8 cellular contexts compared by ENCODE assay signal in genomic region chr11:11841121-11841604, GRCh38. TPM values are rescaled to one million over a fixed set of nuclear protein-coding genes. Genes with fewer than 3 reads are reported as not detected.
DNase-seq lines count a peak whose midpoint lies in the region; ATAC-seq and TF ChIP-seq lines count a peak whose summit lies in the region.

No MANE protein-coding gene starts in this region.

- H3K4me1 ChIP-seq in Peyer's patch (peaks cover 0 to 23% (median 4%) of the 10 kb centered on the region in 4 donors), esophagus (ENCODE audit: control insufficient read depth in 2 of 2, insufficient read depth in 2 of 2, low read length in 1 of 2) (peaks cover 0 to 2% of the 10 kb centered on the region in 2 donors), mucosa of stomach (ENCODE audit: control insufficient read depth, insufficient read depth, low read length) (peaks cover 28% of the 10 kb centered on the region)

- H3K9me3 ChIP-seq in Peyer's patch (no peaks in the 10 kb centered on the region), esophagus (ENCODE audit: control insufficient read depth in 2 of 2, insufficient read depth in 1 of 2, low read depth in 1 of 2, low read length in 1 of 2) (no peaks in the 10 kb centered on the region), mucosa of stomach (ENCODE audit: control insufficient read depth, low read length) (no peaks in the 10 kb centered on the region)

- H3K36me3 ChIP-seq in Peyer's patch, result no peaks in the 10 kb centered on the region
- H3K36me3 ChIP-seq in esophagus (ENCODE audit: control insufficient read depth in 2 of 2, insufficient read depth in 2 of 2, low read length in 1 of 2), result no peaks in the 10 kb centered on the region
- H3K36me3 ChIP-seq in mucosa of stomach (ENCODE audit: control insufficient read depth, insufficient read depth, low read length), result no peaks in the 10 kb centered on the region

- DNase-seq in AML-193 (lab: John Stamatoyannopoulos, UW) (peak; percentile 10 to 34), Peyer's patch (peak in 2 of 3 donors; percentile 44 to 66), cortex of kidney (lab: John Stamatoyannopoulos, UW) (no peak)

- 5 to 6% methylated on average over 17 of the region's 17 CpGs for WGBS in esophagus, 2 donors

- H3K27ac ChIP-seq in Peyer's patch (peak overlapping the region; percentile 93 to 98 (median 96)), esophagus (ENCODE audit: low read depth in 2 of 2, low read length in 1 of 2) (peak overlapping the region; percentile 93 to 99)

- no peak for TF ChIP-seq POLR2A in Peyer's patch (IDR thresholded peaks at IDR 0.05)

- H3K4me3 ChIP-seq in Peyer's patch (peak overlapping the region; percentile 71 to 88 (median 80)), esophagus (ENCODE audit: low read depth in 1 of 2, low read length in 2 of 2) (peak overlapping the region; percentile 62 to 90), mucosa of stomach (ENCODE audit: low read length) (peak overlapping the region; percentile 88)

- peak; percentile 3 for ATAC-seq in GM18502 (IDR thresholded peaks at IDR 0.05; ENCODE audit: poor library complexity, unreplicated experiment)
- peak; percentile 4 for ATAC-seq in HG03354 (IDR thresholded peaks at IDR 0.05; ENCODE audit: poor library complexity, severe bottlenecking, unreplicated experiment)
- ATAC-seq in HG02870 (IDR thresholded peaks at IDR 0.05; ENCODE audit: unreplicated experiment), result no peak

- TF ChIP-seq CTCF in Peyer's patch (IDR thresholded peaks at IDR 0.05), result no peak

- peak overlapping the region; percentile 98 for H3K9ac ChIP-seq in mucosa of stomach (ENCODE audit: low read length)

- H3K27me3 ChIP-seq in Peyer's patch (no peaks in the 10 kb centered on the region), esophagus (ENCODE audit: control insufficient read depth in 1 of 2, insufficient read depth in 2 of 2, low read length in 2 of 2) (no peaks in the 10 kb centered on the region), mucosa of stomach (ENCODE audit: control insufficient read depth, insufficient read depth, low read length) (no peaks in the 10 kb centered on the region)

RNA-seq across cellular contexts. Expression of gene USP47, which starts 0.6 kb away (rescaled TPM):
- 100 to 1,000 TPM in 1 of 4 donors, 10 to 100 TPM in 3; 62.5 to 170 (median 66.4) TPM for total RNA-seq in Peyer's patch
- polyA plus RNA-seq in esophagus, result 10 to 100 TPM; 19.7 to 20.0 TPM
